ENCODE assay signal across 15 cellular contexts in the genomic region with DNA sequence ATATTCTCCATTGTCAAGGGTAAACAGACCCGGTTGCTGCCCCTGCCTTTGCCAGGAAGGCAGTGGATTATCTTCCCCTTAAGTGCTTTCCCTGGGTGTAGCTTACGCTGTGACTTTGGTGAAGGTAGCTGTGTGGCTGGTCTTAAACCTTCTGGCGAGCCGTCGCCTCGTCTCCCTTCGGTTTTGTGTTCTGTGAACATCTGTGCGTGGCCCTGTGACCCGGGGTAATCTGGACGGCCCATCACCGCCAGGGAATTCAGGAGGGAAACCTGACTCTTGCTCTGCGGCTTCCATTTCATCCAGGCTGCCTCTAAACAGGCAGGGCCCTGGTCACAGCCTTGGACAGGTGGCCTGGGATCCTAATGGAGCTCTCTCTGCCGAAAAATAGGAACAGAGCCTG.
DNase-seq lines count a peak whose midpoint lies in the region; TF ChIP-seq lines count a peak whose summit lies in the region.
"Had no signal": no experiment of that assay in that cellular context is flagged by ENCODE, and none has a peak within 500 bp of the region (broad histone marks: within the 10 kb centered on the region; RNA-seq: fewer than 3 reads in every experiment).

No MANE protein-coding gene starts in this region.

- H3K4me1 ChIP-seq in endodermal cell (ENCODE audit: control insufficient read depth, insufficient read depth, low read length) (peaks cover 40% of the 10 kb centered on the region), skeletal muscle tissue (ENCODE audit: control insufficient read depth in 3 of 3, insufficient read depth in 3 of 3, low read length in 3 of 3) (peaks cover 9 to 16% (median 15%) of the 10 kb centered on the region in 3 donors)

- H3K4me1 Mint-ChIP-seq in activated naive CD4-positive, alpha-beta T cell treated with anti-CD3 and anti-CD28 coated beads, Interleukin-2, amount 50 U/mL, for 24 hours = peaks cover 60% of the 10 kb centered on the region
- H3K4me1 Mint-ChIP-seq in endodermal cell (peaks cover 88% of the 10 kb centered on the region), CD14-positive monocyte (peaks cover 4% of the 10 kb centered on the region)
- H3K4me1 Mint-ChIP-seq: memory B cell had no signal

- H3K36me3 ChIP-seq in endodermal cell (ENCODE audit: control insufficient read depth, insufficient read depth, low read length) = no peaks in the 10 kb centered on the region
- no peaks in the 10 kb centered on the region for H3K36me3 ChIP-seq in skeletal muscle tissue (ENCODE audit: control insufficient read depth in 3 of 3, insufficient read depth in 3 of 3, low read length in 3 of 3)

- H3K9me3 Mint-ChIP-seq in activated naive CD4-positive, alpha-beta T cell treated with anti-CD3 and anti-CD28 coated beads, Interleukin-2, amount 50 U/mL, for 24 hours = no peaks in the 10 kb centered on the region
- H3K9me3 Mint-ChIP-seq in endodermal cell (no peaks in the 10 kb centered on the region), CD14-positive monocyte (peaks cover 0 to 7% (median 0%) of the 10 kb centered on the region in 7 donors)
- H3K9me3 Mint-ChIP-seq: activated naive CD4-positive, alpha-beta T cell treated with anti-CD3 and anti-CD28 coated beads, Interleukin-2, amount 50 U/mL, for 72 hours; memory B cell had no signal

- H3K9me3 ChIP-seq in endodermal cell (ENCODE audit: control insufficient read depth, low read length) (no peaks in the 10 kb centered on the region), skeletal muscle tissue (ENCODE audit: control insufficient read depth in 3 of 3, low read length in 3 of 3) (no peaks in the 10 kb centered on the region)

- intact Hi-C loops in CD14-positive monocyte (cut with micrococcal nuclease) = no loop called here

- H3K4me3 ChIP-seq in endodermal cell (ENCODE audit: low read length) (no peak overlapping the region), skeletal muscle tissue (ENCODE audit: low read length in 3 of 3) (peak overlapping the region in 1 of 3 donors; percentile 41)

- no peaks in the 10 kb centered on the region for H3K36me3 Mint-ChIP-seq in activated naive CD4-positive, alpha-beta T cell treated with anti-CD3 and anti-CD28 coated beads, Interleukin-2, amount 50 U/mL, for 24 hours
- H3K36me3 Mint-ChIP-seq in endodermal cell (ENCODE audit: low read depth) (no peaks in the 10 kb centered on the region), CD14-positive monocyte (no peaks in the 10 kb centered on the region)
- H3K36me3 Mint-ChIP-seq: activated naive CD4-positive, alpha-beta T cell treated with anti-CD3 and anti-CD28 coated beads, Interleukin-2, amount 50 U/mL, for 72 hours; immature natural killer cell; memory B cell had no signal

- H3K27ac Mint-ChIP-seq in activated naive CD4-positive, alpha-beta T cell treated with anti-CD3 and anti-CD28 coated beads, Interleukin-2, amount 50 U/mL, for 24 hours = peak overlapping the region; percentile 71
- H3K27ac Mint-ChIP-seq in endodermal cell = peak overlapping the region; percentile 88
- H3K27ac Mint-ChIP-seq in CD14-positive monocyte = no peak overlapping the region
- H3K27ac Mint-ChIP-seq: immature natural killer cell, memory B cell had no signal

- 76 to 82% methylated on average over 12 to 13 of the region's 13 CpGs for WGBS in endodermal cell (ENCODE audit: insufficient coverage in 1 of 2, insufficient read length in 1 of 2), 2 experiments

- H3K27me3 Mint-ChIP-seq in activated naive CD4-positive, alpha-beta T cell treated with anti-CD3 and anti-CD28 coated beads, Interleukin-2, amount 50 U/mL, for 24 hours = no peaks in the 10 kb centered on the region
- H3K27me3 Mint-ChIP-seq in endodermal cell (ENCODE audit: insufficient read depth) (no peaks in the 10 kb centered on the region), CD14-positive monocyte (ENCODE audit: low read depth in 3 of 3) (peaks cover 13 to 18% (median 16%) of the 10 kb centered on the region in 3 donors)

- no peaks in the 10 kb centered on the region for H3K27me3 ChIP-seq in endodermal cell (ENCODE audit: control insufficient read depth, insufficient read depth, low read length, poor library complexity, severe bottlenecking)
- peaks cover 0 to 6% (median 0%) of the 10 kb centered on the region in 3 donors for H3K27me3 ChIP-seq in skeletal muscle tissue (ENCODE audit: control insufficient read depth in 3 of 3, insufficient read depth in 3 of 3, low read length in 3 of 3)

- peak overlapping the region; percentile 41 for H3K4me3 Mint-ChIP-seq in activated naive CD4-positive, alpha-beta T cell treated with anti-CD3 and anti-CD28 coated beads, Interleukin-2, amount 50 U/mL, for 24 hours
- H3K4me3 Mint-ChIP-seq in endodermal cell (no peak overlapping the region), CD14-positive monocyte (no peak overlapping the region)
- H3K4me3 Mint-ChIP-seq: immature natural killer cell, memory B cell had no signal

- no peak for TF ChIP-seq CTCF in endodermal cell (conservative IDR thresholded peaks at IDR 0.05)
- TF ChIP-seq CTCF in CD14-positive monocyte (IDR thresholded peaks at IDR 0.05) = no peak

- H3K27ac ChIP-seq in endodermal cell (ENCODE audit: low read depth, low read length) (no peak overlapping the region), skeletal muscle tissue (ENCODE audit: low read depth, low read length) (peak overlapping the region; percentile 73)

- no peak overlapping the region for H3K9ac ChIP-seq in endodermal cell (ENCODE audit: extremely low read depth, low read length, poor library complexity, severe bottlenecking)
- H3K9ac ChIP-seq in skeletal muscle tissue (ENCODE audit: low read depth in 1 of 3, low read length in 3 of 3) = peak overlapping the region in 2 of 3 donors; percentile 40 to 45

- no peak for DNase-seq in activated naive CD4-positive, alpha-beta T cell (lab: John Stamatoyannopoulos, UW)
- DNase-seq in NCI-H524 (lab: John Stamatoyannopoulos, UW) = peak; percentile 78 to 97
- DNase-seq in endodermal cell = peak; percentile 68
- no peak for DNase-seq in activated gamma-delta T cell treated with Interleukin-2 at 50 U/mL for 16 hours
- DNase-seq in CD14-positive monocyte (ENCODE audit: low spot score) = no peak
- DNase-seq in stimulated activated CD4-positive, alpha-beta T cell treated with anti-CD3 and anti-CD28 coated beads, Interleukin-15, amount 100 ng/mL, for 24 hours = no peak
- DNase-seq: DND-41, immature natural killer cell, KBM-7, NCI-H1436, NCI-H774 had no signal

Comparison
In these comparisons a context has a peak if more than half of its experiments do, and no peak if none do; other contexts are left out.
1. H3K27ac Mint-ChIP-seq: peak in activated naive CD4-positive, alpha-beta T cell treated with anti-CD3 and anti-CD28 coated beads, Interleukin-2, amount 50 U/mL, for 24 hours (single experiment) and endodermal cell (single experiment); none in CD14-positive monocyte (0 of 7).
2. DNase-seq: peak in NCI-H524 (2 of 2) and endodermal cell (single experiment); none in activated naive CD4-positive, alpha-beta T cell (0 of 4), activated gamma-delta T cell treated with Interleukin-2 at 50 U/mL for 16 hours (single experiment), CD14-positive monocyte (single experiment) and stimulated activated CD4-positive, alpha-beta T cell treated with anti-CD3 and anti-CD28 coated beads, Interleukin-15, amount 100 ng/mL, for 24 hours (single experiment).